In the genomic region with DNA sequence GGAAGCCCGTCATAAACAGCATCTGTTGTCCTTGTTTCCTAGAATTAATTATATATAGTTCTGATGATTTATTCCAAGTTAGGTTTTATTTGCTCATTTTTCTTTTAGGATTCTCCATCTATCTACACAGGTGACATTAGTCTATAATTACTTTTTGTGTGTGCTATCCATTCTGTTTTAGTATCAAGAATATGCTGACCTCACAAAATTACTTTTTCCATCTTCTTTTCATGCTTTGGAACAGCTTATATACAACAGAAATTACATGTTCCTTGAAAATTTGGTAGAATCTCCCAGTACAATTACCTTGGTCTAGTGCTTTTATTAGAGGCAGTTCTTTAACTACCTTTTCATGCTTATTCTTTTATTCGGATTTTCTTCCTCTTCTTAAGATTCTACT, we compare ENCODE assay signal across 16 cellular contexts. TPM values are rescaled to one million over a fixed set of nuclear protein-coding genes. Genes with fewer than 3 reads are reported as not detected.
DNase-seq lines count a peak whose midpoint lies in the region; ATAC-seq, FAIRE-seq and TF ChIP-seq lines count a peak whose summit lies in the region.
"Had no signal": no experiment of that assay in that cellular context is flagged by ENCODE, and none has a peak within 500 bp of the region (broad histone marks: within the 10 kb centered on the region; RNA-seq: fewer than 3 reads in every experiment).

No MANE protein-coding gene starts in this region.

- H3K27me3 ChIP-seq in HepG2 (ENCODE audit: control insufficient read depth in 1 of 2, insufficient read depth in 2 of 2, low read length in 2 of 2) = peaks cover 0 to 3% of the 10 kb centered on the region in 2 experiments; a peak in 1 of 5 replicates
- no peaks in the 10 kb centered on the region for H3K27me3 ChIP-seq in right lobe of liver
- H3K27me3 ChIP-seq in naive thymus-derived CD4-positive, alpha-beta T cell (ENCODE audit: control insufficient read depth in 2 of 2, insufficient read depth in 2 of 2, low read length in 2 of 2) = no peaks in the 10 kb centered on the region
- no peaks in the 10 kb centered on the region for H3K27me3 ChIP-seq in right atrium auricular region

- no peak for FAIRE-seq in HepG2 (lab: Jason Lieb, UNC)
- FAIRE-seq: A204.1 had no signal

- H2AFZ ChIP-seq in HepG2 (ENCODE audit: low read length) = no peak overlapping the region

- H3K4me3 Mint-ChIP-seq in T-helper 17 cell = no peak overlapping the region
- H3K4me3 Mint-ChIP-seq in naive thymus-derived CD4-positive, alpha-beta T cell = no peak overlapping the region

- H3K27ac Mint-ChIP-seq in T-helper 17 cell = peak overlapping the region; percentile 24
- peak overlapping the region in 5 of 9 donors; percentile 7 to 56 (median 45) for H3K27ac Mint-ChIP-seq in naive thymus-derived CD4-positive, alpha-beta T cell

- TF ChIP-seq EP300 in HepG2 (IDR thresholded peaks at IDR 0.05; ENCODE audit: low read depth in 2 of 2, low read length in 2 of 2) = no peak
- TF ChIP-seq EP300 in HepG2 (CRISPR knock-in tag; IDR thresholded peaks at IDR 0.05; ENCODE audit: borderline replicate concordance) = no peak

- H3K27me3 Mint-ChIP-seq in T-helper 17 cell = no peaks in the 10 kb centered on the region
- H3K27me3 Mint-ChIP-seq in naive thymus-derived CD4-positive, alpha-beta T cell = no peaks in the 10 kb centered on the region
- H3K27me3 Mint-ChIP-seq: CD4-positive, alpha-beta memory T cell had no signal

- peaks cover 2% of the 10 kb centered on the region; the same call in 1 of the 2 replicates for H3K4me1 ChIP-seq in HepG2 (ENCODE audit: insufficient read depth, low read length)
- H3K4me1 ChIP-seq in right lobe of liver = peaks cover 0 to under 1% (median 0%) of the 10 kb centered on the region in 4 donors
- H3K4me1 ChIP-seq in naive thymus-derived CD4-positive, alpha-beta T cell (ENCODE audit: control insufficient read depth in 2 of 2, insufficient read depth in 2 of 2, low read length in 2 of 2) = no peaks in the 10 kb centered on the region
- no peaks in the 10 kb centered on the region for H3K4me1 ChIP-seq in right atrium auricular region

- H3K9ac ChIP-seq in HepG2 (ENCODE audit: insufficient read depth, low read depth, low read length) = no peak overlapping the region

- H3K9me3 ChIP-seq in HepG2 (ENCODE audit: low read length) = no peaks in the 10 kb centered on the region
- H3K9me3 ChIP-seq in right lobe of liver = no peaks in the 10 kb centered on the region
- H3K9me3 ChIP-seq in T-helper 17 cell (ENCODE audit: control insufficient read depth, low read length, poor library complexity, severe bottlenecking) = no peaks in the 10 kb centered on the region
- no peaks in the 10 kb centered on the region for H3K9me3 ChIP-seq in naive thymus-derived CD4-positive, alpha-beta T cell (ENCODE audit: control insufficient read depth in 2 of 3, low read length in 3 of 3)
- H3K9me3 ChIP-seq in right atrium auricular region = no peaks in the 10 kb centered on the region
- H3K9me3 ChIP-seq: HAP-1 had no signal

- no TSS peak for BruUV-seq in HepG2 (replicated peaks; lab: Mats Ljungman, UMichigan)

- H4K20me1 ChIP-seq in HepG2 (ENCODE audit: insufficient read depth, low read length) = no peaks in the 10 kb centered on the region

- no peaks in the 10 kb centered on the region for H3K36me3 ChIP-seq in HepG2 (replicated peaks in 1 of 2; ENCODE audit: control insufficient read depth in 1 of 2, insufficient read depth in 2 of 2, low read length in 2 of 2)
- no peaks in the 10 kb centered on the region for H3K36me3 ChIP-seq in right lobe of liver
- H3K36me3 ChIP-seq in naive thymus-derived CD4-positive, alpha-beta T cell (ENCODE audit: control insufficient read depth in 2 of 3, insufficient read depth in 3 of 3, low read length in 3 of 3) = peaks cover 7 to 57% (median 40%) of the 10 kb centered on the region in 3 experiments
- H3K36me3 ChIP-seq in right atrium auricular region = no peaks in the 10 kb centered on the region
- H3K36me3 ChIP-seq: HAP-1 had no signal

- ATAC-seq in HepG2 = no peak
- ATAC-seq in right lobe of liver = no peak
- ATAC-seq in T-helper 17 cell = no peak
- no peak for ATAC-seq in naive thymus-derived CD4-positive, alpha-beta T cell
- no peak for ATAC-seq in left lobe of liver
- ATAC-seq in GM21619 (IDR thresholded peaks at IDR 0.05; ENCODE audit: unreplicated experiment) = no peak

- H3K27ac ChIP-seq in HepG2 (ENCODE audit: extremely low read length, insufficient read depth, low read length) (no peak overlapping the region), right lobe of liver (no peak overlapping the region), right atrium auricular region (no peak overlapping the region)
- H3K27ac ChIP-seq in naive thymus-derived CD4-positive, alpha-beta T cell (ENCODE audit: low read depth, low read length) = no peak overlapping the region
- H3K27ac ChIP-seq: C4-2B had no signal

- TF ChIP-seq POLR2A in HepG2 (IDR thresholded peaks at IDR 0.05; ENCODE audit: insufficient read depth in 1 of 2, low read depth in 2 of 2, low read length in 2 of 2) (no peak), right lobe of liver (IDR thresholded peaks at IDR 0.05) (no peak)

- H3K4me2 ChIP-seq in HepG2 (ENCODE audit: low read depth, low read length) = no peak overlapping the region

- TF ChIP-seq RAD21 in HepG2 (CRISPR knock-in tag; IDR thresholded peaks at IDR 0.05) = no peak

- CTCF ChIA-PET in HepG2 (lab: Yijun Ruan, JAX; ENCODE audit: low intra/inter-chr PET ratio, low total read pairs) = no interaction called here
- CTCF ChIA-PET in naive thymus-derived CD4-positive, alpha-beta T cell (lab: Charles Lee) = interaction anchor here (0.9 to 1.4 kb wide), 3 partner anchors 18 to 125 kb away, joined by 3 to 4 read pairs (median 3); no protein-coding TSS in a partner anchor

- in situ Hi-C loops in HepG2 (cut with HindIII; ENCODE audit: extremely low pct_ligation_motif_present, low pct_unique_long_range_greater_than_20kb) = no loop called here

- POLR2A ChIA-PET in HepG2 (lab: Yijun Ruan, JAX) = no interaction called here
- POLR2A ChIA-PET in naive thymus-derived CD4-positive, alpha-beta T cell (lab: Charles Lee) = interaction anchor here (0.6 to 1.8 kb wide), 3 partner anchors 15 to 81 kb away, joined by 3 to 6 read pairs (median 3); partner anchors contain the start of gene TC2N

- peaks cover 8% of the 10 kb centered on the region for H3K36me3 Mint-ChIP-seq in T-helper 17 cell (ENCODE audit: low read depth)
- H3K36me3 Mint-ChIP-seq in naive thymus-derived CD4-positive, alpha-beta T cell = peaks cover 6 to 47% (median 36%) of the 10 kb centered on the region in 5 donors

- H3K9me3 Mint-ChIP-seq in naive thymus-derived CD4-positive, alpha-beta T cell = no peaks in the 10 kb centered on the region
- H3K9me3 Mint-ChIP-seq: CD4-positive, alpha-beta memory T cell had no signal

- H3K79me2 ChIP-seq in HepG2 (ENCODE audit: insufficient read depth, low read length) = no peaks in the 10 kb centered on the region

- intact Hi-C loops in HepG2 (cut with micrococcal nuclease; ENCODE audit: unreplicated experiment) = no loop called here
- intact Hi-C loops in right lobe of liver (cut with DNase I) = no loop called here
- intact Hi-C loops in naive thymus-derived CD4-positive, alpha-beta T cell (cut with micrococcal nuclease) = loop anchor here in 1 of 2 donors (10.0 kb wide), 1 partner anchor 301 kb away; no protein-coding TSS in a partner anchor

- no peak for DNase-seq in HepG2 (ENCODE audit: low spot score)
- DNase-seq in right lobe of liver = no peak
- DNase-seq in T-helper 17 cell = no peak
- no peak for DNase-seq in naive thymus-derived CD4-positive, alpha-beta T cell
- no peak for DNase-seq in left lobe of liver (ENCODE audit: low spot score)
- no peak for DNase-seq in right atrium auricular region (ENCODE audit: low spot score)
- DNase-seq: AML-193; CD4-positive, alpha-beta memory T cell; DMS79 treated with DMSO at 0.1 percent for 48 hours; GF-D8; GOT3 had no signal

- WGBS in HepG2 (ENCODE audit: low lambda C conversion rate) = 2% methylated on average over 2 of the region's 2 CpGs
- WGBS in right lobe of liver (ENCODE audit: insufficient coverage, low coverage, low lambda C conversion rate, missing lambda C conversion rate) = 91% methylated on average over 2 of the region's 2 CpGs

- no peak overlapping the region for H3K4me3 ChIP-seq in HepG2 (replicated peaks in 1 of 3; ENCODE audit: insufficient read depth in 1 of 3, low read depth in 2 of 3, low read length in 3 of 3)
- no peak overlapping the region for H3K4me3 ChIP-seq in right lobe of liver
- no peak overlapping the region for H3K4me3 ChIP-seq in naive thymus-derived CD4-positive, alpha-beta T cell (ENCODE audit: low read length)
- no peak overlapping the region for H3K4me3 ChIP-seq in right atrium auricular region
- H3K4me3 ChIP-seq: HAP-1 had no signal

- TF ChIP-seq CTCF in HepG2 (CRISPR knock-in tag; IDR thresholded peaks at IDR 0.05) = no peak
- no peak for TF ChIP-seq CTCF in right lobe of liver (IDR thresholded peaks at IDR 0.05)
- no peak for TF ChIP-seq CTCF in right atrium auricular region (IDR thresholded peaks at IDR 0.05)

- H3K4me1 Mint-ChIP-seq in T-helper 17 cell = peaks cover 10% of the 10 kb centered on the region
- H3K4me1 Mint-ChIP-seq in naive thymus-derived CD4-positive, alpha-beta T cell = peaks cover 0 to 14% (median 5%) of the 10 kb centered on the region in 7 donors

RNA-seq across cellular contexts. Expression of gene CATSPERB, which starts 54.3 kb away (rescaled TPM):
- total RNA-seq in HepG2 (2016; rRNA removed; fragmentation: Illumina TruSeq; extraction: Trizol) (not detected in 2 replicates), right lobe of liver (under 1 TPM in 5 of 6 experiments, not detected in 1; 0.19 to 0.55 (median 0.38) TPM), T-helper 17 cell (1 to 10 TPM; 2.2 to 4.1 TPM), left lobe of liver (not detected), right atrium auricular region (1 to 10 TPM in 1 of 2 donors, under 1 TPM in 1; 0.19 to 3.5 TPM)
- not detected in 2 replicates for total RNA-seq in HepG2 (2016; cell fraction: cytosol; rRNA removed; fragmentation: Illumina TruSeq; extraction: Trizol; ENCODE audit: low read depth)
- total RNA-seq in HepG2 (2016; cell fraction: insoluble cytoplasmic fraction; rRNA removed; fragmentation: Illumina TruSeq; extraction: Trizol) = not detected in 2 replicates
- total RNA-seq in HepG2 (2016; cell fraction: membrane; rRNA removed; fragmentation: Illumina TruSeq; extraction: Trizol) = not detected in 2 replicates
- not detected in 2 replicates for total RNA-seq in HepG2 (2016; cell fraction: nucleus; rRNA removed; fragmentation: Illumina TruSeq; extraction: Trizol)
- polyA plus RNA-seq in HepG2 (2011; rRNA removed) = not detected in 2 replicates
- polyA plus RNA-seq in HepG2 (2011; cell fraction: cytosol; rRNA removed) = not detected in 2 replicates
- not detected in 2 replicates for polyA plus RNA-seq in HepG2 (2011; cell fraction: nucleus; rRNA removed)
- not detected in 2 replicates for polyA plus RNA-seq in HepG2 (2012)
- polyA plus RNA-seq in HepG2 (2016; cell fraction: cytosol; fragmentation: Illumina TruSeq; extraction: Trizol; ENCODE audit: low read depth) = not detected in 2 replicates
- polyA plus RNA-seq in HepG2 (2016; cell fraction: insoluble cytoplasmic fraction; fragmentation: Illumina TruSeq; extraction: Trizol; ENCODE audit: low read depth) = not detected in 2 replicates
- polyA plus RNA-seq in HepG2 (2016; cell fraction: membrane; fragmentation: Illumina TruSeq; extraction: Trizol; ENCODE audit: low read depth) = not detected in 2 replicates
- not detected in 2 replicates for polyA plus RNA-seq in HepG2 (2016; cell fraction: nucleus; fragmentation: Illumina TruSeq; extraction: Trizol; ENCODE audit: insufficient read depth, low read depth)
- polyA minus RNA-seq in HepG2 (2011; rRNA and poly(A)+ RNA removed; ENCODE audit: low replicate concordance) = not detected in 2 replicates
- polyA minus RNA-seq in HepG2 (2011; cell fraction: cytosol; rRNA and poly(A)+ RNA removed) = not detected in 2 replicates
- not detected in 2 replicates for polyA minus RNA-seq in HepG2 (2011; cell fraction: nucleus; rRNA and poly(A)+ RNA removed)
- 1 to 10 TPM; 1.5 to 8.4 (median 6.6) TPM for total RNA-seq in naive thymus-derived CD4-positive, alpha-beta T cell
- polyA plus RNA-seq in naive thymus-derived CD4-positive, alpha-beta T cell = under 1 TPM; 0.18 to 0.64 TPM
- polyA plus RNA-seq: BJ had no signal
